8 cellular contexts compared by ENCODE assay signal in the genomic region with DNA sequence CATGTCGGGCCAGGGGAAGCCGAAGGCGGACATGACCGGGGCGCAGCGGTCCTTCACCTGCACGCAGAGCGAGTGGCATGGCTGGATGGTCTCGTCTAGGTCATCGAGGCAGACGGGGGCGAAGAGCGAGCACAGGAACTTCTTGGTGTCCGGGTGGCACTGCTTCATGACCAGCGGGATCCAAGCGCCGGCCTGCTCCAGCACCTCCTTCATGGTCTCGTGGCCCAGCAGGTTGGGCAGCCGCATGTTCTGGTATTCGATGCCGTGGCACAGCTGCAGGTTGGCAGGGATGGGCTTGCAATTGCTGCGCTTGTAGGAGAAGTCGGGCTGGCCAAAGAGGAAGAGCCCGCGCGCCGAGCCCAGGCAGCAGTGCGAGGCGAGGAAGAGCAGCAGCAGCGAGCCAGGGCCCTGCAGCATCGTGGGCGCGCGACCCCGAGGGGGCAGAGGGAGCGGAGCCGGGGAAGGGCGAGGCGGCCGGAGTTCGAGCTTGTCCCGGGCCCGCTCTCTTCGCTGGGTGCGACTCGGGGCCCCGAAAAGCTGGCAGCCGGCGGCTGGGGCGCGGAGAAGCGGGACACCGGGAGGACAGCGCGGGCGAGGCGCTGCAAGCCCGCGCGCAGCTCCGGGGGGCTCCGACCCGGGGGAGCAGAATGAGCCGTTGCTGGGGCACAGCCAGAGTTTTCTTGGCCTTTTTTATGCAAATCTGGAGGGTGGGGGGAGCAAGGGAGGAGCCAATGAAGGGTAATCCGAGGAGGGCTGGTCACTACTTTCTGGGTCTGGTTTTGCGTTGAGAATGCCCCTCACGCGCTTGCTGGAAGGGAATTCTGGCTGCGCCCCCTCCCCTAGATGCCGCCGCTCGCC. TPM values are rescaled to one million over a fixed set of nuclear protein-coding genes. Genes with fewer than 3 reads are reported as not detected.
DNase-seq lines count a peak whose midpoint lies in the region; ATAC-seq and TF ChIP-seq lines count a peak whose summit lies in the region.

A gene with protein sequence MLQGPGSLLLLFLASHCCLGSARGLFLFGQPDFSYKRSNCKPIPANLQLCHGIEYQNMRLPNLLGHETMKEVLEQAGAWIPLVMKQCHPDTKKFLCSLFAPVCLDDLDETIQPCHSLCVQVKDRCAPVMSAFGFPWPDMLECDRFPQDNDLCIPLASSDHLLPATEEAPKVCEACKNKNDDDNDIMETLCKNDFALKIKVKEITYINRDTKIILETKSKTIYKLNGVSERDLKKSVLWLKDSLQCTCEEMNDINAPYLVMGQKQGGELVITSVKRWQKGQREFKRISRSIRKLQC (minus strand): TSS at position 665 of the 858 bp plus-strand sequence. CDS start 248 bp downstream, at position 417.

- POLR2A ChIA-PET in activated CD4-positive, alpha-beta memory T cell treated with anti-CD3 and anti-CD28 coated beads for 36 hours (lab: Charles Lee), result no interaction called here
- POLR2A ChIA-PET in activated CD4-positive, alpha-beta memory T cell treated with anti-CD3 and anti-CD28 coated beads, Interleukin-2, amount 10 ng/mL, durations not matched to agents 7 days and 5 days (lab: Charles Lee), result no interaction called here

- peaks cover 30% of the 10 kb centered on the region for H3K4me1 Mint-ChIP-seq in activated CD4-positive, alpha-beta memory T cell treated with anti-CD3 and anti-CD28 coated beads for 36 hours (ENCODE audit: low read depth)
- H3K4me1 Mint-ChIP-seq in activated CD4-positive, alpha-beta memory T cell treated with anti-CD3 and anti-CD28 coated beads, Interleukin-2, amount 10 ng/mL, durations not matched to agents 7 days and 5 days, result peaks cover 25% of the 10 kb centered on the region
- H3K4me1 Mint-ChIP-seq in Calu3 (ENCODE audit: low read depth, unreplicated experiment), result peaks cover 6% of the 10 kb centered on the region

- no peak within 1 kb of the TSS for H3K27ac Mint-ChIP-seq in activated CD4-positive, alpha-beta memory T cell treated with anti-CD3 and anti-CD28 coated beads for 36 hours
- no peak within 1 kb of the TSS for H3K27ac Mint-ChIP-seq in activated CD4-positive, alpha-beta memory T cell treated with anti-CD3 and anti-CD28 coated beads, Interleukin-2, amount 10 ng/mL, durations not matched to agents 7 days and 5 days
- H3K27ac Mint-ChIP-seq in Calu3 (ENCODE audit: unreplicated experiment), result no peak within 1 kb of the TSS

- H3K9me3 ChIP-seq in tibial artery, result no peaks in the 10 kb centered on the region

- H3K27ac ChIP-seq in coronary artery (peak within 1 kb of the TSS in 1 of 2 donors; percentile 41), tibial artery (peak within 1 kb of the TSS; percentile 30 to 43)

- TF ChIP-seq CTCF in coronary artery (IDR thresholded peaks at IDR 0.05) (no peak), tibial artery (IDR thresholded peaks at IDR 0.05) (no peak), Calu3 (IDR thresholded peaks at IDR 0.05; ENCODE audit: unreplicated experiment) (no peak)

- no peaks in the 10 kb centered on the region for H3K9me3 Mint-ChIP-seq in activated CD4-positive, alpha-beta memory T cell treated with anti-CD3 and anti-CD28 coated beads for 36 hours
- H3K9me3 Mint-ChIP-seq in activated CD4-positive, alpha-beta memory T cell treated with anti-CD3 and anti-CD28 coated beads, Interleukin-2, amount 10 ng/mL, durations not matched to agents 7 days and 5 days, result no peaks in the 10 kb centered on the region
- no peaks in the 10 kb centered on the region for H3K9me3 Mint-ChIP-seq in Calu3 (ENCODE audit: low read depth, unreplicated experiment)

- intact Hi-C loops in activated CD4-positive, alpha-beta memory T cell treated with anti-CD3 and anti-CD28 coated beads for 36 hours (cut with micrococcal nuclease), result loop anchor here (5.0 to 10.0 kb wide), 3 partner anchors 234 to 836 kb away; no protein-coding TSS in a partner anchor
- intact Hi-C loops in tibial artery (cut with DNase I; ENCODE audit: low total_unique reads), result no loop called here
- intact Hi-C loops in Calu3 (cut with micrococcal nuclease; ENCODE audit: unreplicated experiment), result loop anchor here (5.0 to 10.0 kb wide), 2 partner anchors 256 to 344 kb away; no protein-coding TSS in a partner anchor

- peaks cover 0 to 76% of the 10 kb centered on the region in 2 donors for H3K27me3 ChIP-seq in tibial artery

- CTCF ChIA-PET in activated CD4-positive, alpha-beta memory T cell treated with anti-CD3 and anti-CD28 coated beads for 36 hours (lab: Charles Lee), result interaction anchor here (1.0 kb wide), 1 partner anchor 31 kb away, joined by 4 read pairs; no protein-coding TSS in a partner anchor
- CTCF ChIA-PET in activated CD4-positive, alpha-beta memory T cell treated with anti-CD3 and anti-CD28 coated beads, Interleukin-2, amount 10 ng/mL, durations not matched to agents 7 days and 5 days (lab: Charles Lee), result no interaction called here
- CTCF ChIA-PET in Calu3 (lab: Charles Lee), result no interaction called here

- H3K36me3 ChIP-seq in tibial artery, result no peaks in the 10 kb centered on the region

- ATAC-seq in GM21526 (IDR thresholded peaks at IDR 0.05; ENCODE audit: low FRiP score, unreplicated experiment), result no peak

- H3K27me3 Mint-ChIP-seq in activated CD4-positive, alpha-beta memory T cell treated with anti-CD3 and anti-CD28 coated beads for 36 hours, result peaks cover 81% of the 10 kb centered on the region
- peaks cover 80% of the 10 kb centered on the region for H3K27me3 Mint-ChIP-seq in activated CD4-positive, alpha-beta memory T cell treated with anti-CD3 and anti-CD28 coated beads, Interleukin-2, amount 10 ng/mL, durations not matched to agents 7 days and 5 days
- H3K27me3 Mint-ChIP-seq in Calu3 (ENCODE audit: unreplicated experiment), result peaks cover 31% of the 10 kb centered on the region

- peaks cover 0 to 51% (median 36%) of the 10 kb centered on the region in 4 donors for H3K4me1 ChIP-seq in tibial artery

- H3K4me3 ChIP-seq in coronary artery (peak within 1 kb of the TSS; percentile 66), tibial artery (peak within 1 kb of the TSS; percentile 38 to 41)

- no peaks in the 10 kb centered on the region for H3K36me3 Mint-ChIP-seq in activated CD4-positive, alpha-beta memory T cell treated with anti-CD3 and anti-CD28 coated beads for 36 hours
- H3K36me3 Mint-ChIP-seq in activated CD4-positive, alpha-beta memory T cell treated with anti-CD3 and anti-CD28 coated beads, Interleukin-2, amount 10 ng/mL, durations not matched to agents 7 days and 5 days (ENCODE audit: low read depth), result peaks cover 4% of the 10 kb centered on the region
- no peaks in the 10 kb centered on the region for H3K36me3 Mint-ChIP-seq in Calu3 (ENCODE audit: insufficient read depth, unreplicated experiment)

- peak within 1 kb of the TSS; percentile 33 for H3K4me3 Mint-ChIP-seq in activated CD4-positive, alpha-beta memory T cell treated with anti-CD3 and anti-CD28 coated beads for 36 hours
- no peak within 1 kb of the TSS for H3K4me3 Mint-ChIP-seq in activated CD4-positive, alpha-beta memory T cell treated with anti-CD3 and anti-CD28 coated beads, Interleukin-2, amount 10 ng/mL, durations not matched to agents 7 days and 5 days
- H3K4me3 Mint-ChIP-seq in Calu3 (ENCODE audit: low read depth, unreplicated experiment), result no peak within 1 kb of the TSS

- DNase-seq in activated CD4-positive, alpha-beta memory T cell treated with anti-CD3 and anti-CD28 coated beads for 36 hours, result peak; percentile 14
- no peak for DNase-seq in activated CD4-positive, alpha-beta memory T cell treated with anti-CD3 and anti-CD28 coated beads, Interleukin-2, amount 10 ng/mL, durations not matched to agents 7 days and 5 days
- no peak for DNase-seq in coronary artery (ENCODE audit: low spot score)
- DNase-seq in mesenteric fat pad (ENCODE audit: low spot score), result no peak
- DNase-seq in tibial artery, result peak in 1 of 2 donors; percentile 47
- DNase-seq in OCI-M1 (lab: John Stamatoyannopoulos, UW), result no peak
- DNase-seq in Calu3, result no peak

- BruUV-seq in Calu3 (replicated peaks; lab: Mats Ljungman, UMichigan), result no TSS peak

RNA-seq across cellular contexts. Expression of the gene that starts here (rescaled TPM):
- total RNA-seq in activated CD4-positive, alpha-beta memory T cell treated with anti-CD3 and anti-CD28 coated beads for 36 hours, result not detected
- not detected for total RNA-seq in activated CD4-positive, alpha-beta memory T cell treated with anti-CD3 and anti-CD28 coated beads, Interleukin-2, amount 10 ng/mL, durations not matched to agents 7 days and 5 days
- total RNA-seq in mesenteric fat pad, result 38.2 TPM
- not detected in 2 replicates for total RNA-seq in Calu3 (2022)

Comparison
In these comparisons a context has a peak if more than half of its experiments do, and no peak if none do; other contexts are left out.
1. RNA of the gene that starts here (total RNA-seq): 38.2 TPM in mesenteric fat pad (single experiment); not detected in activated CD4-positive, alpha-beta memory T cell treated with anti-CD3 and anti-CD28 coated beads for 36 hours, not detected in activated CD4-positive, alpha-beta memory T cell treated with anti-CD3 and anti-CD28 coated beads, Interleukin-2, amount 10 ng/mL, durations not matched to agents 7 days and 5 days and not detected in Calu3; every median in the first group is over 10 times any median in the second.
2. Peak in DNase-seq in activated CD4-positive, alpha-beta memory T cell treated with anti-CD3 and anti-CD28 coated beads for 36 hours; RNA of the gene not detected or under 1 TPM.